23 cellular contexts compared by ENCODE assay signal in genomic region chr10:119265691-119266090, GRCh38.
"Had no signal": no experiment of that assay in that cellular context is flagged by ENCODE, and none has a peak within 500 bp of the region (broad histone marks: within the 10 kb centered on the region; RNA-seq: fewer than 3 reads in every experiment).

No MANE protein-coding gene starts in this region.

- H3K27me3 ChIP-seq: body of pancreas, esophagus muscularis mucosa, hepatocyte, neutrophil, ovary, thyroid gland had no signal

- H3K9me3 Mint-ChIP-seq: activated CD4-positive, alpha-beta memory T cell treated with anti-CD3 and anti-CD28 coated beads, Interleukin-2, amount 10 ng/mL, durations not matched to agents 7 days and 5 days; activated CD4-positive, alpha-beta T cell treated with anti-CD3 and anti-CD28 coated beads, Interleukin-2, amount 10 ng/mL, durations not matched to agents 24 days and 14 days; T-cell had no signal

- H3K27ac ChIP-seq: body of pancreas, hepatocyte, neutrophil, ovary, prostate gland, thyroid gland had no signal

- DNase-seq: activated CD4-positive, alpha-beta memory T cell treated with anti-CD3 and anti-CD28 coated beads, Interleukin-2, amount 10 ng/mL, durations not matched to agents 7 days and 5 days; activated CD4-positive, alpha-beta T cell treated with anti-CD3 and anti-CD28 coated beads, Interleukin-2, amount 10 ng/mL, durations not matched to agents 24 days and 14 days; activated CD4-positive, CD25-positive, alpha-beta regulatory T cell; activated effector memory CD4-positive, alpha-beta T cell treated with Interleukin-2 at 50 U/mL for 16 hours; activated naive CD4-positive, alpha-beta T cell treated with anti-CD3 and anti-CD28 coated beads for 36 hours; activated naive CD8-positive, alpha-beta T cell treated with anti-CD3 and anti-CD28 coated beads, Interleukin-2, amount 10 ng/mL, durations not matched to agents 7 days and 5 days; activated T-cell treated with anti-CD3 and anti-CD28 coated beads, Interleukin-2, amount 50 U/mL, for 72 hours; amygdala; body of pancreas; dermis blood vessel endothelial cell; effector memory CD4-positive, alpha-beta T cell; glutamatergic neuron; left ventricle myocardium superior; mucosa of descending colon; stimulated activated CD4-positive, alpha-beta T cell treated with anti-CD3 and anti-CD28 coated beads, Interleukin-4, amount 100 ng/mL, for 1 hour; stimulated activated naive CD8-positive, alpha-beta T cell treated with anti-CD3 and anti-CD28 coated beads, Interleukin-15, Interleukin-2, amounts not matched to agents 100 U/mL and 50 U/mL, for 24 hours; T-cell; thyroid gland had no signal

- ATAC-seq: activated T-cell treated with anti-CD3 and anti-CD28 coated beads, Interleukin-2, amount 50 U/mL, for 72 hours; body of pancreas; left ventricle myocardium superior; mucosa of descending colon; stimulated activated naive CD8-positive, alpha-beta T cell treated with anti-CD3 and anti-CD28 coated beads, Interleukin-15, Interleukin-2, amounts not matched to agents 100 U/mL and 50 U/mL, for 24 hours; T-cell had no signal

- H3K4me3 Mint-ChIP-seq: activated CD4-positive, alpha-beta memory T cell treated with anti-CD3 and anti-CD28 coated beads, Interleukin-2, amount 10 ng/mL, durations not matched to agents 7 days and 5 days; activated CD4-positive, alpha-beta T cell treated with anti-CD3 and anti-CD28 coated beads, Interleukin-2, amount 10 ng/mL, durations not matched to agents 24 days and 14 days; activated naive CD4-positive, alpha-beta T cell treated with anti-CD3 and anti-CD28 coated beads for 36 hours; activated naive CD8-positive, alpha-beta T cell treated with anti-CD3 and anti-CD28 coated beads, Interleukin-2, amount 10 ng/mL, durations not matched to agents 7 days and 5 days; activated T-cell treated with anti-CD3 and anti-CD28 coated beads, Interleukin-2, amount 50 U/mL, for 72 hours; T-cell had no signal

- H3K27me3 Mint-ChIP-seq: activated CD4-positive, alpha-beta memory T cell treated with anti-CD3 and anti-CD28 coated beads, Interleukin-2, amount 10 ng/mL, durations not matched to agents 7 days and 5 days; activated CD4-positive, alpha-beta T cell treated with anti-CD3 and anti-CD28 coated beads, Interleukin-2, amount 10 ng/mL, durations not matched to agents 24 days and 14 days; activated naive CD8-positive, alpha-beta T cell treated with anti-CD3 and anti-CD28 coated beads, Interleukin-2, amount 10 ng/mL, durations not matched to agents 7 days and 5 days; T-cell had no signal

- H3K9me3 ChIP-seq: body of pancreas, esophagus muscularis mucosa, mucosa of descending colon, neutrophil, ovary, prostate gland, thyroid gland had no signal

- H3K27ac Mint-ChIP-seq: activated CD4-positive, alpha-beta memory T cell treated with anti-CD3 and anti-CD28 coated beads, Interleukin-2, amount 10 ng/mL, durations not matched to agents 7 days and 5 days; activated naive CD8-positive, alpha-beta T cell treated with anti-CD3 and anti-CD28 coated beads, Interleukin-2, amount 10 ng/mL, durations not matched to agents 7 days and 5 days; activated T-cell treated with anti-CD3 and anti-CD28 coated beads, Interleukin-2, amount 50 U/mL, for 72 hours had no signal
